ENCODE assay signal across 1 cellular context in genomic region chr2:624551-625347, GRCh38.
TF ChIP-seq lines count a peak whose summit lies in the region.

No MANE protein-coding gene starts in this region.

TF ChIP-seq in HepG2, 621 proteins besides CTCF, POLR2A, EP300 and RAD21 (continued from another document):
- TF ChIP-seq TFAP4 (IDR thresholded peaks at IDR 0.05; ENCODE audit: borderline replicate concordance, low read depth) = no peak
- TF ChIP-seq YY1 (IDR thresholded peaks at IDR 0.05; ENCODE audit: insufficient read depth, insufficient replicate concordance, low read depth, low read length) = no peak
- no peak for TF ChIP-seq RARG (CRISPR knock-in tag; IDR thresholded peaks at IDR 0.05; ENCODE audit: low read depth)
- no peak for TF ChIP-seq EEA1 (CRISPR knock-in tag; IDR thresholded peaks at IDR 0.05; ENCODE audit: borderline replicate concordance)
- no peak for TF ChIP-seq ERF (CRISPR knock-in tag; IDR thresholded peaks at IDR 0.05)
- TF ChIP-seq U2AF1 (optimal IDR thresholded peaks at IDR 0.05; ENCODE audit: low read depth, low read length) = no peak
- TF ChIP-seq ZSCAN31 (CRISPR knock-in tag; IDR thresholded peaks at IDR 0.05; ENCODE audit: low read depth) = no peak
- no peak for TF ChIP-seq FOSL2 (CRISPR knock-in tag; IDR thresholded peaks at IDR 0.05)
- no peak for TF ChIP-seq CHD2 (IDR thresholded peaks at IDR 0.05; ENCODE audit: low read depth, low read length)
TF ChIP-seq in HepG2: peak in this region for 0.
